14 cellular contexts compared by ENCODE assay signal in the genomic region with DNA sequence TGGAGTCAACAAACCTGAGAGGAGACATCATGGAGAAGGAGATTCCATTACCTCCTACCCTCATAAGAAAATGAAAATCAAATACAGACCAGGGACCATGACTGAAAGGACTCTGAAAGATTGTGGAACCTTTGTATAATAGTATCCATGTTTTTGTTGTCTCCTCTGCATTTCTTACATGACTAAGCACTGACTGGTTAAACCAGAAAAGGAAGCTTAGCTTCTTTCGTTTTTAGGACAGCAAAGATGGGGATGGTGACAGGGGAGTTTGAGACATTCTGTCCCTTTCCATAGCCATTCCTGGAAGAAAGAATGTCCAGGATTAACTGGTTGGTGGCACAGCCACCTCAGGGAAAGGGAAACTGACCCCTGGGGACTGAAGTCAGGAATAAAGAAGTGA. TPM values are rescaled to one million over a fixed set of nuclear protein-coding genes. Genes with fewer than 3 reads are reported as not detected.
DNase-seq lines count a peak whose midpoint lies in the region; ATAC-seq and TF ChIP-seq lines count a peak whose summit lies in the region.
"Had no signal": no experiment of that assay in that cellular context is flagged by ENCODE, and none has a peak within 500 bp of the region (broad histone marks: within the 10 kb centered on the region; RNA-seq: fewer than 3 reads in every experiment).

No MANE protein-coding gene starts in this region.

- H3K36me3 Mint-ChIP-seq in CD4-positive, alpha-beta T cell (ENCODE audit: low read depth): no peaks in the 10 kb centered on the region

- H3K18ac ChIP-seq in mesenchymal stem cell (ENCODE audit: low read depth in 1 of 2, low read length in 2 of 2): peak overlapping the region in 1 of 2 experiments; percentile 89

- H3K27me3 ChIP-seq in AG04450 (ENCODE audit: control insufficient read depth, insufficient read depth, low read length): no peaks in the 10 kb centered on the region
- H3K27me3 ChIP-seq in HL-60 (ENCODE audit: insufficient read depth, poor library complexity, severe bottlenecking): no peaks in the 10 kb centered on the region
- H3K27me3 ChIP-seq in mesenchymal stem cell (ENCODE audit: control insufficient read depth in 1 of 2, insufficient read depth in 1 of 2, low read length in 2 of 2): no peaks in the 10 kb centered on the region
- H3K27me3 ChIP-seq in CD4-positive, alpha-beta T cell (ENCODE audit: control insufficient read depth, insufficient read depth, low read length): no peaks in the 10 kb centered on the region
- H3K27me3 ChIP-seq: ovary had no signal

- H2BK120ac ChIP-seq in mesenchymal stem cell (ENCODE audit: low read depth, low read length): peak overlapping the region; percentile 97

- TF ChIP-seq CTCF in AG04450 (IDR thresholded peaks at IDR 0.05; ENCODE audit: low read depth, low read length) (no peak), HL-60 (IDR thresholded peaks at IDR 0.05; ENCODE audit: insufficient read depth, low read length) (no peak)
- no peak for TF ChIP-seq CTCF in CD4-positive, alpha-beta T cell (IDR thresholded peaks at IDR 0.05)

- POLR2A ChIA-PET in AG04450 (lab: Yijun Ruan, JAX): interaction anchor here (0.5 to 3.0 kb wide), 2 partner anchors 10 to 58 kb away, joined by 3 to 17 read pairs; no protein-coding TSS in a partner anchor
- POLR2A ChIA-PET in CD4-positive, alpha-beta T cell (lab: Charles Lee): no interaction called here

- no peak overlapping the region for H2BK5ac ChIP-seq in mesenchymal stem cell (ENCODE audit: low read depth, low read length, poor library complexity, severe bottlenecking)

- intact Hi-C loops in CD4-positive, alpha-beta T cell (cut with DNase I, micrococcal nuclease): loop anchor here in 1 of 2 experiments (10.0 kb wide), 1 partner anchor 1495 kb away; no protein-coding TSS in a partner anchor

- H3K4me2 ChIP-seq in mesenchymal stem cell (ENCODE audit: low read length, poor library complexity, severe bottlenecking): no peak overlapping the region

- no peak overlapping the region for H3K27ac Mint-ChIP-seq in CD4-positive, alpha-beta T cell

- H2BK15ac ChIP-seq in mesenchymal stem cell (ENCODE audit: low read depth, poor library complexity, severe bottlenecking): no peak overlapping the region

- H3K14ac ChIP-seq in mesenchymal stem cell (ENCODE audit: low read length in 2 of 2): no peak overlapping the region

- no peaks in the 10 kb centered on the region for H3K27me3 Mint-ChIP-seq in CD4-positive, alpha-beta T cell
- H3K27me3 Mint-ChIP-seq: T-cell had no signal

- no peak overlapping the region for H3K4me3 ChIP-seq in AG04450 (ENCODE audit: low read depth, low read length)
- H3K4me3 ChIP-seq in HL-60 (replicated peaks; ENCODE audit: insufficient read depth, low read length): no peak overlapping the region
- H3K4me3 ChIP-seq in mesenchymal stem cell (ENCODE audit: insufficient read depth in 1 of 2, low read depth in 1 of 2, low read length in 2 of 2): no peak overlapping the region
- H3K4me3 ChIP-seq: ovary had no signal

- DNase-seq in AG04450 (ENCODE audit: low read depth, low spot score) (no peak), HL-60 (ENCODE audit: low read depth in 1 of 2, low spot score in 1 of 2) (no peak), astrocyte of the hippocampus (ENCODE audit: low read depth, low spot score) (peak; percentile 41), mesenchymal stem cell (peak; percentile 76), SK-N-DZ (ENCODE audit: low spot score) (no peak), COR-L47 (lab: John Stamatoyannopoulos, UW) (no peak)
- no peak for DNase-seq in CD4-positive, alpha-beta T cell
- DNase-seq: activated T-cell treated with anti-CD3 and anti-CD28 coated beads for 4 hours, H7, NCI-H2171, ovary, T-cell had no signal

- 0% methylated on average over 1 of the region's 1 CpG for WGBS in mesenchymal stem cell

- H2AK5ac ChIP-seq in mesenchymal stem cell (ENCODE audit: low read length, severe bottlenecking): peak overlapping the region; percentile 4

- peak overlapping the region; percentile 70 for H3K9ac ChIP-seq in mesenchymal stem cell (ENCODE audit: low read length)

- H3K36me3 ChIP-seq in mesenchymal stem cell (ENCODE audit: control insufficient read depth in 1 of 2, insufficient read depth in 2 of 2, low read depth in 1 of 2, low read length in 2 of 2): peaks cover 0 to 10% of the 10 kb centered on the region in 2 experiments
- H3K36me3 ChIP-seq: ovary had no signal

- H3K4me3 Mint-ChIP-seq in CD4-positive, alpha-beta T cell: no peak overlapping the region
- H3K4me3 Mint-ChIP-seq: T-cell had no signal

- no peaks in the 10 kb centered on the region for H3K4me1 Mint-ChIP-seq in CD4-positive, alpha-beta T cell (ENCODE audit: low read depth)

- H3K27ac ChIP-seq in AG04450 (ENCODE audit: low read depth, low read length): peak overlapping the region; percentile 78
- peak overlapping the region; percentile 49 for H3K27ac ChIP-seq in HL-60 (replicated peaks)
- peak overlapping the region; percentile 62 for H3K27ac ChIP-seq in mesenchymal stem cell (ENCODE audit: low read length, poor library complexity, severe bottlenecking)
- H3K27ac ChIP-seq in CD4-positive, alpha-beta T cell (ENCODE audit: low read depth, low read length): no peak overlapping the region
- H3K27ac ChIP-seq: C4-2B, ovary had no signal

- no peak overlapping the region for H4K8ac ChIP-seq in mesenchymal stem cell (ENCODE audit: low read length)

- peaks cover 12% of the 10 kb centered on the region for H3K79me1 ChIP-seq in mesenchymal stem cell (replicated peaks; ENCODE audit: low read length, poor library complexity, severe bottlenecking)

- no peak overlapping the region for H2BK12ac ChIP-seq in mesenchymal stem cell (ENCODE audit: low read length in 2 of 2)

- peak overlapping the region; percentile 50 for H4K91ac ChIP-seq in mesenchymal stem cell (ENCODE audit: low read length)

- H3K4ac ChIP-seq in mesenchymal stem cell (ENCODE audit: low read depth in 1 of 2, low read length in 2 of 2): peak overlapping the region in 1 of 2 experiments; percentile 94

- no peaks in the 10 kb centered on the region for H3K9me3 Mint-ChIP-seq in CD4-positive, alpha-beta T cell
- H3K9me3 Mint-ChIP-seq: T-cell had no signal

- H3K9me3 ChIP-seq in AG04450 (ENCODE audit: control insufficient read depth, insufficient read depth, low read length): no peaks in the 10 kb centered on the region
- H3K9me3 ChIP-seq in mesenchymal stem cell (ENCODE audit: control insufficient read depth, low read length): no peaks in the 10 kb centered on the region
- H3K9me3 ChIP-seq in CD4-positive, alpha-beta T cell (ENCODE audit: control insufficient read depth, low read length): no peaks in the 10 kb centered on the region
- H3K9me3 ChIP-seq: ovary had no signal

- no peak overlapping the region for H3K23ac ChIP-seq in mesenchymal stem cell (ENCODE audit: low read length in 2 of 2)

- peaks cover 5% of the 10 kb centered on the region for H3K4me1 ChIP-seq in mesenchymal stem cell (ENCODE audit: control insufficient read depth, insufficient read depth, low read depth, low read length)

- no peak overlapping the region for H2AFZ ChIP-seq in mesenchymal stem cell (ENCODE audit: low read depth, low read length)

- no peak for ATAC-seq in GM19035 (IDR thresholded peaks at IDR 0.05; ENCODE audit: unreplicated experiment)
- no peak for ATAC-seq in CD4-positive, alpha-beta T cell (ENCODE audit: poor library complexity)
- ATAC-seq: T-cell had no signal

- CTCF ChIA-PET in AG04450 (lab: Charles Lee): no interaction called here
- CTCF ChIA-PET in CD4-positive, alpha-beta T cell (lab: Charles Lee): no interaction called here

RNA-seq across cellular contexts. Expression of a gene that starts 22.2 kb away (rescaled TPM):
- 136 and 148 TPM in 2 replicates for polyA plus RNA-seq in AG04450 (2011; rRNA removed)
- 179 and 290 TPM in 2 replicates for polyA minus RNA-seq in AG04450 (2011; rRNA and poly(A)+ RNA removed)
- polyA plus RNA-seq in mesenchymal stem cell (2013, experiment 1 of 2): 202 TPM
- 199 TPM for polyA plus RNA-seq in mesenchymal stem cell (2013, experiment 2 of 2)
- polyA plus RNA-seq in SK-N-DZ (2014; cell fraction: cytosol; rRNA removed): 4.8 and 5.1 TPM in 2 replicates
- 7.5 and 10.5 TPM in 2 replicates for polyA plus RNA-seq in SK-N-DZ (2014; cell fraction: nucleus; rRNA removed)
- 1 to 10 TPM in 1 of 2 experiments, under 1 TPM in 1; 0.74 to 1.3 TPM for total RNA-seq in CD4-positive, alpha-beta T cell

RNA-seq across cellular contexts. Expression of a gene that starts 22.2 kb away (rescaled TPM):
- polyA plus RNA-seq in AG04450 (2011; rRNA removed): 49.4 TPM in 2 replicates
- polyA minus RNA-seq in AG04450 (2011; rRNA and poly(A)+ RNA removed): 62.8 and 85.1 TPM in 2 replicates
- 37.4 TPM for polyA plus RNA-seq in mesenchymal stem cell (2013, experiment 1 of 2)
- polyA plus RNA-seq in mesenchymal stem cell (2013, experiment 2 of 2): 35.7 TPM
- polyA plus RNA-seq in SK-N-DZ (2014; cell fraction: cytosol; rRNA removed): 18.6 and 23.2 TPM in 2 replicates
- 13.3 and 13.7 TPM in 2 replicates for polyA plus RNA-seq in SK-N-DZ (2014; cell fraction: nucleus; rRNA removed)
- 1 to 10 TPM; 4.3 to 4.5 TPM for total RNA-seq in CD4-positive, alpha-beta T cell

Comparison
In these comparisons a context has a peak if more than half of its experiments do, and no peak if none do; other contexts are left out.
1. DNase-seq: peak in astrocyte of the hippocampus (single experiment) and mesenchymal stem cell (single experiment); none in AG04450 (single experiment), HL-60 (0 of 2), SK-N-DZ (single experiment), COR-L47 (single experiment) and CD4-positive, alpha-beta T cell (0 of 10).